17 cellular contexts compared by ENCODE assay signal in the genomic region with DNA sequence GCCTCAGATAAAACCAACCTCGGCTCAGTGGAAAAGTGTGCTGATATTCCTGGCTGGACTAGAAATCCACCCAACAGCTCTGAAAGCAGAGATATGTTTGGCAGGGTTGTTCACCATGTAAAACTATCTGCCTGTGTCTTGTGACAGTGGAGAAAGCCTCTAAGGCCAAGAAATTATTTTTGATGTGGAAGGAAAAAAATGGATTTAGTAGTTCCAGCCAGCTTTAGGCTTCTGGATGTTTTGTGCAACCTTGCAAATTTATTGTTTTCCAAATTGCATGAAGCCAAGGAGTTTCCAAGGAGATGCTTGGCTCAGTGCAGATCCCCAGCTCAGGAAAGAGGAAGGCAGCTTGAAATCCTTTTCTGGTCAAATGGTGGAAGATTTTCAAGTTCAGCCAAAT. TPM values are rescaled to one million over a fixed set of nuclear protein-coding genes. Genes with fewer than 3 reads are reported as not detected.
"Had no signal": no experiment of that assay in that cellular context is flagged by ENCODE, and none has a peak within 500 bp of the region (broad histone marks: within the 10 kb centered on the region; RNA-seq: fewer than 3 reads in every experiment).

No MANE protein-coding gene starts in this region.

- H3K9me3 ChIP-seq: ovary, tibial nerve had no signal

- DNase-seq: activated CD4-positive, alpha-beta T cell treated with anti-CD3 and anti-CD28 coated beads for 48 hours; activated naive CD4-positive, alpha-beta T cell treated with anti-CD3 and anti-CD28 coated beads for 36 hours; activated T-cell treated with anti-CD3 and anti-CD28 coated beads for 4 hours; effector memory CD8-positive, alpha-beta T cell; glutamatergic neuron; left colon; mesenchymal stem cell; T-cell; T1000; WERI-Rb-1 had no signal

- H3K36me3 Mint-ChIP-seq: neural progenitor cell, T-cell had no signal

- H3K9ac ChIP-seq: neural progenitor cell had no signal

- ATAC-seq: activated T-helper 17 cell treated with anti-CD3 and anti-CD28 coated beads, Interleukin-2, amount 50 U/mL, for 72 hours; effector memory CD8-positive, alpha-beta T cell; left colon; T-cell had no signal

- H3K36me3 ChIP-seq: neural progenitor cell, ovary, tibial nerve, WERI-Rb-1 had no signal

- H3K4me3 ChIP-seq: neural progenitor cell, ovary, smooth muscle cell, tibial nerve had no signal

- H3K9me3 Mint-ChIP-seq: activated naive CD4-positive, alpha-beta T cell treated with anti-CD3 and anti-CD28 coated beads for 36 hours; activated T-helper 17 cell treated with anti-CD3 and anti-CD28 coated beads, Interleukin-2, amount 50 U/mL, for 72 hours; central memory CD8-positive, alpha-beta T cell; effector memory CD8-positive, alpha-beta T cell; neural progenitor cell; T-cell had no signal

- H3K27me3 ChIP-seq: neural progenitor cell, ovary, tibial nerve had no signal

- H3K27ac Mint-ChIP-seq: activated naive CD4-positive, alpha-beta T cell treated with anti-CD3 and anti-CD28 coated beads for 36 hours; activated T-helper 17 cell treated with anti-CD3 and anti-CD28 coated beads, Interleukin-2, amount 50 U/mL, for 72 hours; effector memory CD8-positive, alpha-beta T cell; neural progenitor cell; T-cell had no signal

- H3K27ac ChIP-seq: epithelial cell of prostate, neural progenitor cell, ovary, WERI-Rb-1 had no signal

- H3K4me2 ChIP-seq: neural progenitor cell, smooth muscle cell had no signal

- H2AFZ ChIP-seq: neural progenitor cell had no signal

- H3K4me1 Mint-ChIP-seq: activated T-helper 17 cell treated with anti-CD3 and anti-CD28 coated beads, Interleukin-2, amount 50 U/mL, for 72 hours; central memory CD8-positive, alpha-beta T cell; neural progenitor cell; T-cell had no signal

- H3K4me3 Mint-ChIP-seq: activated naive CD4-positive, alpha-beta T cell treated with anti-CD3 and anti-CD28 coated beads for 36 hours; activated T-helper 17 cell treated with anti-CD3 and anti-CD28 coated beads, Interleukin-2, amount 50 U/mL, for 72 hours; central memory CD8-positive, alpha-beta T cell; effector memory CD8-positive, alpha-beta T cell; neural progenitor cell; T-cell had no signal

RNA-seq across cellular contexts. Expression of a gene that starts 31.6 kb away (rescaled TPM):
- total RNA-seq: smooth muscle cell, T-cell, tibial nerve had no signal
- polyA plus RNA-seq: smooth muscle cell had no signal
